ENCODE assay signal across 31 cellular contexts in genomic region chr5:98586581-98586980, GRCh38.
"Had no signal": no experiment of that assay in that cellular context is flagged by ENCODE, and none has a peak within 500 bp of the region (broad histone marks: within the 10 kb centered on the region; RNA-seq: fewer than 3 reads in every experiment).

No MANE protein-coding gene starts in this region.

- ATAC-seq: activated CD4-positive, alpha-beta T cell treated with anti-CD3 and anti-CD28 coated beads for 36 hours; activated CD4-positive, CD25-positive, alpha-beta regulatory T cell treated with anti-CD3 and anti-CD28 coated beads, Interleukin-2, amount 50 U/mL, for 24 hours; activated CD8-positive, alpha-beta memory T cell treated with anti-CD3 and anti-CD28 coated beads, Interleukin-2, amount 10 ng/mL, durations not matched to agents 7 days and 5 days; activated CD8-positive, alpha-beta T cell treated with anti-CD3 and anti-CD28 coated beads, Interleukin-2, amount 10 ng/mL, durations not matched to agents 7 days and 5 days; activated naive CD8-positive, alpha-beta T cell treated with anti-CD3 and anti-CD28 coated beads, Interleukin-2, amount 50 U/mL, for 24 hours; WTC11 had no signal

- H3K4me3 ChIP-seq: ascending aorta, cardiac muscle cell had no signal

- H3K36me3 ChIP-seq: ascending aorta, cardiac muscle cell, WERI-Rb-1 had no signal

- H3K9me3 ChIP-seq: ascending aorta had no signal

- H3K27ac ChIP-seq: ascending aorta, cardiac muscle cell, WERI-Rb-1 had no signal

- DNase-seq: activated CD4-positive, alpha-beta memory T cell treated with anti-CD3 and anti-CD28 coated beads, Interleukin-2, amount 10 ng/mL, durations not matched to agents 7 days and 5 days; activated CD4-positive, alpha-beta T cell treated with anti-CD3 and anti-CD28 coated beads for 1 hour; activated CD4-positive, alpha-beta T cell treated with anti-CD3 and anti-CD28 coated beads for 36 hours; activated CD4-positive, alpha-beta T cell treated with anti-CD3 and anti-CD28 coated beads for 48 hours; activated CD4-positive, alpha-beta T cell treated with anti-CD3 and anti-CD28 coated beads, Interleukin-2, amount 10 ng/mL, durations not matched to agents 7 days and 5 days; activated CD4-positive, alpha-beta T cell treated with anti-CD3 and anti-CD28 coated beads, Interleukin-2, amount 50 U/mL, for 48 hours; activated CD4-positive, CD25-positive, alpha-beta regulatory T cell; activated CD8-positive, alpha-beta memory T cell treated with anti-CD3 and anti-CD28 coated beads for 24 hours; activated CD8-positive, alpha-beta memory T cell treated with anti-CD3 and anti-CD28 coated beads, Interleukin-2, amount 10 ng/mL, durations not matched to agents 7 days and 5 days; activated CD8-positive, alpha-beta memory T cell treated with anti-CD3 and anti-CD28 coated beads, Interleukin-2, amount 50 U/mL, for 48 hours; activated CD8-positive, alpha-beta T cell treated with anti-CD3 and anti-CD28 coated beads, Interleukin-2, amount 10 ng/mL, durations not matched to agents 7 days and 5 days; activated effector memory CD4-positive, alpha-beta T cell treated with Interleukin-2 at 50 U/mL for 16 hours; activated gamma-delta T cell; activated naive CD4-positive, alpha-beta T cell treated with anti-CD3 and anti-CD28 coated beads, Interleukin-2, amount 10 ng/mL, durations not matched to agents 7 days and 5 days; activated naive CD4-positive, alpha-beta T cell treated with Interleukin-2 at 50 U/mL for 16 hours; activated naive CD8-positive, alpha-beta T cell treated with anti-CD3 and anti-CD28 coated beads, Interleukin-2, amount 10 ng/mL, durations not matched to agents 7 days and 5 days; activated naive CD8-positive, alpha-beta T cell treated with anti-CD3 and anti-CD28 coated beads, Interleukin-2, amount 50 U/mL, for 24 hours; activated T-cell treated with anti-CD3 and anti-CD28 coated beads, Interleukin-2, amount 50 U/mL, for 24 hours; activated T-cell treated with anti-CD3 and anti-CD28 coated beads, Interleukin-2, amount 50 U/mL, for 48 hours; amygdala; anterior cingulate cortex; caudate nucleus; cerebellar nuclear complex; T-helper 2 cell; T-helper 9 cell; WERI-Rb-1 had no signal

- FAIRE-seq: bronchial epithelial cell had no signal

- H3K27me3 ChIP-seq: ascending aorta, cardiac muscle cell had no signal

- H3K4me1 ChIP-seq: ascending aorta had no signal
